9 cellular contexts compared by ENCODE assay signal in the genomic region with DNA sequence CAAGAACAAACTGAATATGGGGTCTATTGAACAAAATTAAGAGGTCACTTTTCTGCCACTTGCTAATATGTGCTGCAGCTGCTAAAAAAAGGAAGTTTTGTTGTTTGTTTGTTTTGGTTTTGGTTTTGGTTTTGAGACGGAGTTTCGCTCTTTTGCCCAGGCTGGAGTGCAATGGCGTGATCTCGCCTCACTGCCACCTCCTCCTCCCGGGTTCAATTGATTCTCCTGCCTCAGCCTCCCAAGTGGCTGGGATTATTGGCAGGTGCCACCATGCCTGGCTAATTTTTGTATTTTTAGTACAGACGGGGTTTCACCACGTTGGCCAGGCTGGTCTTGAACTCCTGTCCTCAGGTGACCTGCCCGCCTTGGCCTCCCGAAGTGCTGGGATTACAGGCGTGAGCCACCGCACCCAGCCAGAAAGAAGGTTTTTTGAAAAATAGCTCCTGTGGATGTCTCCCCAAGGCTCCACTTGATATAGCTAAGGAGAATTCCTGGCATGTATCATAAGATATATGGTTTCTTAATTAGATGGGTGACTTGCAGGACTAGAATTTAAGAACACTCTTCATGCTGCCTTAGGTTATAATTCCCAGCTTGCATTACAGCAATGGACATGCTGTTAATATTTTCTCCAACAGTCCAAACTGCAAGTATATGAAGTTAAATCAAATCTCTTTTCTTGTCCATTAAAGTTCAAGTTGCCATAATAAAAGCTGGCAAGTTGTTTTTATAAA.
DNase-seq lines count a peak whose midpoint lies in the region; ATAC-seq and TF ChIP-seq lines count a peak whose summit lies in the region.
"Had no signal": no experiment of that assay in that cellular context is flagged by ENCODE, and none has a peak within 500 bp of the region (broad histone marks: within the 10 kb centered on the region; RNA-seq: fewer than 3 reads in every experiment).

No MANE protein-coding gene starts in this region.

- peak overlapping the region; percentile 33 for H3K4me3 Mint-ChIP-seq in activated CD4-positive, alpha-beta memory T cell treated with anti-CD3 and anti-CD28 coated beads, Interleukin-2, amount 10 ng/mL, durations not matched to agents 7 days and 5 days
- no peak overlapping the region for H3K4me3 Mint-ChIP-seq in activated CD4-positive, alpha-beta memory T cell treated with anti-CD3 and anti-CD28 coated beads for 36 hours
- no peak overlapping the region for H3K4me3 Mint-ChIP-seq in HFFc6
- H3K4me3 Mint-ChIP-seq in T-cell = peak overlapping the region; percentile 11 to 59 (median 11)
- no peak overlapping the region for H3K4me3 Mint-ChIP-seq in chondrocyte (ENCODE audit: unreplicated experiment)

- peak overlapping the region in 1 of 7 experiments; percentile 5 for H3K4me3 ChIP-seq in skin epidermis

- peaks cover 31% of the 10 kb centered on the region for H3K4me1 Mint-ChIP-seq in activated CD4-positive, alpha-beta memory T cell treated with anti-CD3 and anti-CD28 coated beads, Interleukin-2, amount 10 ng/mL, durations not matched to agents 7 days and 5 days
- H3K4me1 Mint-ChIP-seq in activated CD4-positive, alpha-beta memory T cell treated with anti-CD3 and anti-CD28 coated beads for 36 hours (ENCODE audit: low read depth) = peaks cover 27% of the 10 kb centered on the region
- peaks cover 14% of the 10 kb centered on the region for H3K4me1 Mint-ChIP-seq in HFFc6 (ENCODE audit: low read depth)
- peaks cover 25 to 53% (median 36%) of the 10 kb centered on the region in 3 donors for H3K4me1 Mint-ChIP-seq in T-cell
- peaks cover 13% of the 10 kb centered on the region for H3K4me1 Mint-ChIP-seq in chondrocyte (ENCODE audit: low read depth)

- TF ChIP-seq CTCF in HFFc6 (IDR thresholded peaks at IDR 0.05) (no peak), chondrocyte (IDR thresholded peaks at IDR 0.05) (no peak)

- CTCF ChIA-PET in activated CD4-positive, alpha-beta memory T cell treated with anti-CD3 and anti-CD28 coated beads, Interleukin-2, amount 10 ng/mL, durations not matched to agents 7 days and 5 days (lab: Charles Lee) = interaction anchor here (1.1 to 2.7 kb wide), 3 partner anchors 10 to 80 kb away, joined by 3 to 10 read pairs (median 9); no protein-coding TSS in a partner anchor
- CTCF ChIA-PET in activated CD4-positive, alpha-beta memory T cell treated with anti-CD3 and anti-CD28 coated beads for 36 hours (lab: Charles Lee) = no interaction called here
- CTCF ChIA-PET in T-cell (lab: Charles Lee) = no interaction called here

- no peaks in the 10 kb centered on the region for H3K36me3 Mint-ChIP-seq in activated CD4-positive, alpha-beta memory T cell treated with anti-CD3 and anti-CD28 coated beads, Interleukin-2, amount 10 ng/mL, durations not matched to agents 7 days and 5 days (ENCODE audit: low read depth)
- no peaks in the 10 kb centered on the region for H3K36me3 Mint-ChIP-seq in activated CD4-positive, alpha-beta memory T cell treated with anti-CD3 and anti-CD28 coated beads for 36 hours
- H3K36me3 Mint-ChIP-seq in HFFc6 (ENCODE audit: low read depth) (no peaks in the 10 kb centered on the region), T-cell (no peaks in the 10 kb centered on the region), chondrocyte (ENCODE audit: low read depth) (no peaks in the 10 kb centered on the region)

- peak overlapping the region; percentile 48 for H3K27ac Mint-ChIP-seq in activated CD4-positive, alpha-beta memory T cell treated with anti-CD3 and anti-CD28 coated beads, Interleukin-2, amount 10 ng/mL, durations not matched to agents 7 days and 5 days
- no peak overlapping the region for H3K27ac Mint-ChIP-seq in activated CD4-positive, alpha-beta memory T cell treated with anti-CD3 and anti-CD28 coated beads for 36 hours
- H3K27ac Mint-ChIP-seq in HFFc6 (no peak overlapping the region), T-cell (peak overlapping the region; percentile 61 to 67), chondrocyte (ENCODE audit: unreplicated experiment) (no peak overlapping the region)

- no peak for ATAC-seq in T-cell (replicated peaks in 1 of 4)
- ATAC-seq in GM19452 (IDR thresholded peaks at IDR 0.05; ENCODE audit: unreplicated experiment) = no peak
- ATAC-seq: Panc1 had no signal

- DNase-seq in activated CD4-positive, alpha-beta memory T cell treated with anti-CD3 and anti-CD28 coated beads, Interleukin-2, amount 10 ng/mL, durations not matched to agents 7 days and 5 days = no peak
- DNase-seq in activated CD4-positive, alpha-beta memory T cell treated with anti-CD3 and anti-CD28 coated beads for 36 hours = no peak
- DNase-seq in HFFc6 (peak; percentile 29), T-cell (peak in 1 of 34 experiments; percentile 11), chondrocyte (ENCODE audit: low spot score) (no peak), SW 1271 (lab: John Stamatoyannopoulos, UW) (no peak)

- H3K9me3 Mint-ChIP-seq in activated CD4-positive, alpha-beta memory T cell treated with anti-CD3 and anti-CD28 coated beads, Interleukin-2, amount 10 ng/mL, durations not matched to agents 7 days and 5 days = no peaks in the 10 kb centered on the region
- no peaks in the 10 kb centered on the region for H3K9me3 Mint-ChIP-seq in activated CD4-positive, alpha-beta memory T cell treated with anti-CD3 and anti-CD28 coated beads for 36 hours
- H3K9me3 Mint-ChIP-seq in HFFc6 = no peaks in the 10 kb centered on the region
- H3K9me3 Mint-ChIP-seq in T-cell = peaks cover 0 to 4% (median 0%) of the 10 kb centered on the region in 3 donors
- peaks cover 3% of the 10 kb centered on the region for H3K9me3 Mint-ChIP-seq in chondrocyte (ENCODE audit: low read depth)

- POLR2A ChIA-PET in activated CD4-positive, alpha-beta memory T cell treated with anti-CD3 and anti-CD28 coated beads, Interleukin-2, amount 10 ng/mL, durations not matched to agents 7 days and 5 days (lab: Charles Lee) = interaction anchor here (0.7 to 1.3 kb wide), 5 partner anchors 11 to 101 kb away, joined by 3 to 4 read pairs (median 3); no protein-coding TSS in a partner anchor
- POLR2A ChIA-PET in activated CD4-positive, alpha-beta memory T cell treated with anti-CD3 and anti-CD28 coated beads for 36 hours (lab: Charles Lee) = no interaction called here
- POLR2A ChIA-PET in T-cell (lab: Charles Lee) = interaction anchor here (0.5 to 0.6 kb wide), 3 partner anchors 60 to 243 kb away, joined by 3 to 4 read pairs (median 3); no protein-coding TSS in a partner anchor

- H3K27ac ChIP-seq in skin epidermis = peak overlapping the region in 14 of 21 experiments; percentile 27 to 78 (median 50)

- no peaks in the 10 kb centered on the region for H3K27me3 Mint-ChIP-seq in activated CD4-positive, alpha-beta memory T cell treated with anti-CD3 and anti-CD28 coated beads, Interleukin-2, amount 10 ng/mL, durations not matched to agents 7 days and 5 days
- H3K27me3 Mint-ChIP-seq in activated CD4-positive, alpha-beta memory T cell treated with anti-CD3 and anti-CD28 coated beads for 36 hours = no peaks in the 10 kb centered on the region
- H3K27me3 Mint-ChIP-seq in HFFc6 (ENCODE audit: insufficient read depth) = no peaks in the 10 kb centered on the region
- no peaks in the 10 kb centered on the region for H3K27me3 Mint-ChIP-seq in T-cell
- H3K27me3 Mint-ChIP-seq in chondrocyte (ENCODE audit: low read depth) = no peaks in the 10 kb centered on the region

- intact Hi-C loops in activated CD4-positive, alpha-beta memory T cell treated with anti-CD3 and anti-CD28 coated beads for 36 hours (cut with micrococcal nuclease) = no loop called here

Comparison
In these comparisons a context has a peak if more than half of its experiments do, and no peak if none do; other contexts are left out.
1. H3K27ac Mint-ChIP-seq: peak in activated CD4-positive, alpha-beta memory T cell treated with anti-CD3 and anti-CD28 coated beads, Interleukin-2, amount 10 ng/mL, durations not matched to agents 7 days and 5 days (single experiment) and T-cell (2 of 2); none in activated CD4-positive, alpha-beta memory T cell treated with anti-CD3 and anti-CD28 coated beads for 36 hours (single experiment), HFFc6 (single experiment) and chondrocyte (single experiment).
2. H3K4me3 Mint-ChIP-seq: peak in activated CD4-positive, alpha-beta memory T cell treated with anti-CD3 and anti-CD28 coated beads, Interleukin-2, amount 10 ng/mL, durations not matched to agents 7 days and 5 days (single experiment) and T-cell (3 of 3); none in activated CD4-positive, alpha-beta memory T cell treated with anti-CD3 and anti-CD28 coated beads for 36 hours (single experiment), HFFc6 (single experiment) and chondrocyte (single experiment).